In the genomic region with DNA sequence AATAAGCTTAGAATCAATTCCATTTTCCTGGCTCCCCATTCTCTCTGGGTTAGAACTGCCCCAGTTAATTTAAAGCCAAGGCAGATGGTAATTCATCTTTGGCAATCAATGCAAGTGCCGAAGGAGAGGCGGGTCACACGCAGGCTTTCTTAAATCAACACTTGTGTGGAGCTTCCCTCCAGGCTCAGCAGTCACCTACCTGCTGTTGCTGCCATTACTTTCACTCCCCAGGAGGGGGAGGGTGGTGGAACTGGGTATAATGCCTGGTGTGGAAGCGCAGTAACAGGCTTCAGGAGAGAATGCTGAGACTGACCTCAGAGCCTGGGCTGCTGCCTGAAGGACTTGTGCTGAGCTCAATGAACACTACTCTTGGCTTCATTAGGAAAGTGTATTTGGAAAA, we compare ENCODE assay signal across 8 cellular contexts. TPM values are rescaled to one million over a fixed set of nuclear protein-coding genes. Genes with fewer than 3 reads are reported as not detected.
DNase-seq lines count a peak whose midpoint lies in the region; ATAC-seq and TF ChIP-seq lines count a peak whose summit lies in the region.

No MANE protein-coding gene starts in this region.

- H3K27me3 Mint-ChIP-seq in naive thymus-derived CD8-positive, alpha-beta T cell, result peaks cover 0 to 18% (median 2%) of the 10 kb centered on the region in 5 donors
- H3K27me3 Mint-ChIP-seq in activated T-cell treated with anti-CD3 and anti-CD28 coated beads, Interleukin-2, amount 50 U/mL, for 24 hours, result peaks cover 3% of the 10 kb centered on the region

- H3K27me3 ChIP-seq in WERI-Rb-1 (ENCODE audit: insufficient read depth, low read depth, severe bottlenecking) (no peaks in the 10 kb centered on the region), kidney epithelial cell (ENCODE audit: control insufficient read depth, insufficient read depth, low read length) (no peaks in the 10 kb centered on the region)

- H3K36me3 ChIP-seq in WERI-Rb-1 (no peaks in the 10 kb centered on the region), kidney epithelial cell (ENCODE audit: control insufficient read depth, insufficient read depth, low read length) (no peaks in the 10 kb centered on the region)

- H3K27ac ChIP-seq in WERI-Rb-1, result no peak overlapping the region

- no peak overlapping the region for H3K4me3 ChIP-seq in WERI-Rb-1 (ENCODE audit: low read depth, low read length)
- no peak overlapping the region for H3K4me3 ChIP-seq in kidney epithelial cell (ENCODE audit: low read depth, low read length)

- H3K9me3 Mint-ChIP-seq in naive thymus-derived CD8-positive, alpha-beta T cell, result no peaks in the 10 kb centered on the region
- H3K9me3 Mint-ChIP-seq in activated T-cell treated with anti-CD3 and anti-CD28 coated beads, Interleukin-2, amount 50 U/mL, for 24 hours, result no peaks in the 10 kb centered on the region

- H3K4me3 Mint-ChIP-seq in naive thymus-derived CD8-positive, alpha-beta T cell, result no peak overlapping the region
- H3K4me3 Mint-ChIP-seq in activated T-cell treated with anti-CD3 and anti-CD28 coated beads, Interleukin-2, amount 50 U/mL, for 24 hours, result no peak overlapping the region

- H3K36me3 Mint-ChIP-seq in naive thymus-derived CD8-positive, alpha-beta T cell, result no peaks in the 10 kb centered on the region
- no peaks in the 10 kb centered on the region for H3K36me3 Mint-ChIP-seq in activated T-cell treated with anti-CD3 and anti-CD28 coated beads, Interleukin-2, amount 50 U/mL, for 24 hours (ENCODE audit: low read depth)

- peak; percentile 59 for ATAC-seq in HG03378 (IDR thresholded peaks at IDR 0.05; ENCODE audit: unreplicated experiment)
- ATAC-seq in naive thymus-derived CD8-positive, alpha-beta T cell, result no peak

- POLR2A ChIA-PET in naive thymus-derived CD8-positive, alpha-beta T cell (lab: Charles Lee), result no interaction called here

- TF ChIP-seq CTCF in WERI-Rb-1 (IDR thresholded peaks at IDR 0.05; ENCODE audit: low read depth, low read length), result peak; percentile 46; the same call in 1 of the 2 replicates
- peak; percentile 32 for TF ChIP-seq CTCF in kidney epithelial cell (IDR thresholded peaks at IDR 0.05; ENCODE audit: insufficient read depth, low read length, poor library complexity, severe bottlenecking)

- H3K9me3 ChIP-seq in WERI-Rb-1 (ENCODE audit: severe bottlenecking), result no peaks in the 10 kb centered on the region

- peak; percentile 76 for DNase-seq in DMS53 (lab: John Stamatoyannopoulos, UW)
- DNase-seq in WERI-Rb-1, result peak; percentile 89
- DNase-seq in kidney epithelial cell (ENCODE audit: low read depth), result no peak
- DNase-seq in naive thymus-derived CD8-positive, alpha-beta T cell, result no peak
- no peak for DNase-seq in activated gamma-delta T cell treated with Interleukin-2 at 50 U/mL for 16 hours
- DNase-seq in medulla oblongata (ENCODE audit: extremely low spot score), result no peak
- no peak for DNase-seq in activated T-cell treated with anti-CD3 and anti-CD28 coated beads, Interleukin-2, amount 50 U/mL, for 24 hours

- no peaks in the 10 kb centered on the region for H3K4me1 Mint-ChIP-seq in naive thymus-derived CD8-positive, alpha-beta T cell
- H3K4me1 Mint-ChIP-seq in activated T-cell treated with anti-CD3 and anti-CD28 coated beads, Interleukin-2, amount 50 U/mL, for 24 hours (ENCODE audit: low read depth), result no peaks in the 10 kb centered on the region

- no peak overlapping the region for H3K27ac Mint-ChIP-seq in naive thymus-derived CD8-positive, alpha-beta T cell
- H3K27ac Mint-ChIP-seq in activated T-cell treated with anti-CD3 and anti-CD28 coated beads, Interleukin-2, amount 50 U/mL, for 24 hours, result no peak overlapping the region

RNA-seq across cellular contexts. Expression of gene TTR, which starts 19.2 kb away (rescaled TPM):
- not detected in 2 replicates for total RNA-seq in kidney epithelial cell
- not detected for total RNA-seq in naive thymus-derived CD8-positive, alpha-beta T cell
- polyA plus RNA-seq in naive thymus-derived CD8-positive, alpha-beta T cell, result not detected

Comparison
In these comparisons a context has a peak if more than half of its experiments do, and no peak if none do; other contexts are left out.
1. DNase-seq: peak in DMS53 (single experiment) and WERI-Rb-1 (single experiment); none in kidney epithelial cell (single experiment), naive thymus-derived CD8-positive, alpha-beta T cell (0 of 10), activated gamma-delta T cell treated with Interleukin-2 at 50 U/mL for 16 hours (single experiment), medulla oblongata (single experiment) and activated T-cell treated with anti-CD3 and anti-CD28 coated beads, Interleukin-2, amount 50 U/mL, for 24 hours (single experiment).